Comparison of ENCODE assay signal across 8 cellular contexts in the genomic region with DNA sequence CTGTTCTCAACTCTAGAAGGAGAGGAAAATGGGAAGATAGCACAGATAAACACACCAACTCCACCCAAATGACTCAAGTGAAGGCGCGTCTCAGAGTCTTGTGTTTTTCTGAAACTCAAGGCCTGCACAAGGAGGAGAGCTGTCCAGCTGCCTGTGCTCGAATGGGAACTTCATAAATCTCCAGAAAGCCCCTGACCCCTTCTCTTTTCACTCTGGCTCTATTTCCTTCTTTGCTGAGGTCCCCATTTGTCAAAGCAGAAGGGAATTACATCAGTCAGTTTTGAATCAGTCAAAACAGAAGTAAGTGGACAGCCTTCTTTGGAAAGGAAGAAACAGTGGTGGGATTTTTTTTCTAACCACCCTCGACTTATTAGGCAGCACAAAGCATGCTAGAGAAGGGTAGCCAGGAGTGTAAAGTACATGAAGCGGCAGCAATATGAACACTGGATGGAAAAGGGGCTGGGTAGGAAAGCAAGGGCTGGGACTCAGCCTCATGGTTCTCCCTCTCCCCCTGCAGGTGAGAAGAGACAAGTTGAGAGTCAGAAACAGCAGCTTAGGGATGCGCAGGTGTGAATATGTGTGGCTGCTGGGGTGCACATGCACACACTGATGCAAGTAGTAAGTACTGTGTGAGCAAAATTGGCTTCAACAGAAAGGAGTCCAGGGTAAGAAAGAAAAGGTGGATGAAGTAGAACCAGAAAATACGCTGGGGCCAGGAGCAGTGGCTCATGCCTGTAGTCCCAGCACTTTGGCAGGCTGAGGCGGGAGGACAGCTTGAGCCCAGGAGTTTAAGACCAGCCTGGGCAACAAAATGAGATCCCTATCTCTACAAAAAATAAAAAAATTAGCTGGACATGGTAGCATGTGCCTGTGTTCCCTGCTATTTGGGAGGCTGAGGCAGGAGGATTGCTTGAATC. TPM values are rescaled to one million over a fixed set of nuclear protein-coding genes. Genes with fewer than 3 reads are reported as not detected.
DNase-seq lines count a peak whose midpoint lies in the region; ATAC-seq lines count a peak whose summit lies in the region.

No MANE protein-coding gene starts in this region.

- no peaks in the 10 kb centered on the region for H3K36me3 Mint-ChIP-seq in activated CD4-positive, alpha-beta T cell treated with anti-CD3 and anti-CD28 coated beads for 36 hours (ENCODE audit: low read depth)
- no peaks in the 10 kb centered on the region for H3K36me3 Mint-ChIP-seq in activated CD4-positive, alpha-beta T cell treated with anti-CD3 and anti-CD28 coated beads, Interleukin-2, amount 10 ng/mL, durations not matched to agents 24 days and 14 days (ENCODE audit: low read depth)

- POLR2A ChIA-PET in activated CD4-positive, alpha-beta T cell treated with anti-CD3 and anti-CD28 coated beads for 36 hours (lab: Charles Lee) = no interaction called here

- CTCF ChIA-PET in activated CD4-positive, alpha-beta T cell treated with anti-CD3 and anti-CD28 coated beads for 36 hours (lab: Charles Lee) = interaction anchor here (1.3 kb wide), 1 partner anchor 187 kb away, joined by 11 read pairs; the partner anchor contains the start of gene EPHB3

- H3K27ac Mint-ChIP-seq in activated CD4-positive, alpha-beta T cell treated with anti-CD3 and anti-CD28 coated beads for 36 hours = peak overlapping the region; percentile 39
- H3K27ac Mint-ChIP-seq in activated CD4-positive, alpha-beta T cell treated with anti-CD3 and anti-CD28 coated beads, Interleukin-2, amount 10 ng/mL, durations not matched to agents 24 days and 14 days = no peak overlapping the region

- H3K9me3 Mint-ChIP-seq in activated CD4-positive, alpha-beta T cell treated with anti-CD3 and anti-CD28 coated beads for 36 hours (ENCODE audit: low read depth) = no peaks in the 10 kb centered on the region
- no peaks in the 10 kb centered on the region for H3K9me3 Mint-ChIP-seq in activated CD4-positive, alpha-beta T cell treated with anti-CD3 and anti-CD28 coated beads, Interleukin-2, amount 10 ng/mL, durations not matched to agents 24 days and 14 days

- peak; percentile 93 for ATAC-seq in activated CD4-positive, alpha-beta T cell treated with anti-CD3 and anti-CD28 coated beads for 36 hours
- ATAC-seq in HG03342 (IDR thresholded peaks at IDR 0.05; ENCODE audit: unreplicated experiment) (peak; percentile 61), HG02623 (IDR thresholded peaks at IDR 0.05; ENCODE audit: unreplicated experiment) (no peak), GM21515 (IDR thresholded peaks at IDR 0.05; ENCODE audit: unreplicated experiment) (no peak)

- DNase-seq in activated CD4-positive, alpha-beta T cell treated with anti-CD3 and anti-CD28 coated beads for 36 hours = peak; percentile 47
- no peak for DNase-seq in activated CD4-positive, alpha-beta T cell treated with anti-CD3 and anti-CD28 coated beads, Interleukin-2, amount 10 ng/mL, durations not matched to agents 24 days and 14 days
- DNase-seq in SHP77 treated with DMSO at 0.1 percent for 48 hours (lab: John Stamatoyannopoulos, UW) = peak; percentile 44
- peak; percentile 80 for DNase-seq in islet precursor cell
- no peak for DNase-seq in AG08396 (ENCODE audit: low spot score)

- H3K4me3 Mint-ChIP-seq in activated CD4-positive, alpha-beta T cell treated with anti-CD3 and anti-CD28 coated beads for 36 hours = no peak overlapping the region
- no peak overlapping the region for H3K4me3 Mint-ChIP-seq in activated CD4-positive, alpha-beta T cell treated with anti-CD3 and anti-CD28 coated beads, Interleukin-2, amount 10 ng/mL, durations not matched to agents 24 days and 14 days

- H3K27me3 Mint-ChIP-seq in activated CD4-positive, alpha-beta T cell treated with anti-CD3 and anti-CD28 coated beads for 36 hours = peaks cover 2% of the 10 kb centered on the region
- H3K27me3 Mint-ChIP-seq in activated CD4-positive, alpha-beta T cell treated with anti-CD3 and anti-CD28 coated beads, Interleukin-2, amount 10 ng/mL, durations not matched to agents 24 days and 14 days = peaks cover 6% of the 10 kb centered on the region

- intact Hi-C loops in activated CD4-positive, alpha-beta T cell treated with anti-CD3 and anti-CD28 coated beads for 36 hours (cut with DNase I, micrococcal nuclease) = loop anchor here in 1 of 2 experiments (1.0 kb wide), 1 partner anchor 187 kb away; the partner anchor contains the start of gene EPHB3
- intact Hi-C loops in activated CD4-positive, alpha-beta T cell treated with anti-CD3 and anti-CD28 coated beads, Interleukin-2, amount 10 ng/mL, durations not matched to agents 24 days and 14 days (cut with micrococcal nuclease) = no loop called here

- peaks cover 12% of the 10 kb centered on the region for H3K4me1 Mint-ChIP-seq in activated CD4-positive, alpha-beta T cell treated with anti-CD3 and anti-CD28 coated beads for 36 hours
- peaks cover 5% of the 10 kb centered on the region for H3K4me1 Mint-ChIP-seq in activated CD4-positive, alpha-beta T cell treated with anti-CD3 and anti-CD28 coated beads, Interleukin-2, amount 10 ng/mL, durations not matched to agents 24 days and 14 days

RNA-seq across cellular contexts. Expression of gene MAGEF1, which starts 36.6 kb away (rescaled TPM):
- 10 to 100 TPM; 13.6 to 14.3 TPM for total RNA-seq in activated CD4-positive, alpha-beta T cell treated with anti-CD3 and anti-CD28 coated beads for 36 hours
- total RNA-seq in activated CD4-positive, alpha-beta T cell treated with anti-CD3 and anti-CD28 coated beads, Interleukin-2, amount 10 ng/mL, durations not matched to agents 24 days and 14 days = 14.3 and 15.0 TPM in 2 replicates

Comparison
In these comparisons a context has a peak if more than half of its experiments do, and no peak if none do; other contexts are left out.
1. DNase-seq: peak in activated CD4-positive, alpha-beta T cell treated with anti-CD3 and anti-CD28 coated beads for 36 hours (single experiment), SHP77 treated with DMSO at 0.1 percent for 48 hours (single experiment) and islet precursor cell (single experiment); none in activated CD4-positive, alpha-beta T cell treated with anti-CD3 and anti-CD28 coated beads, Interleukin-2, amount 10 ng/mL, durations not matched to agents 24 days and 14 days (single experiment) and AG08396 (single experiment).
2. ATAC-seq: peak in activated CD4-positive, alpha-beta T cell treated with anti-CD3 and anti-CD28 coated beads for 36 hours (single experiment) and HG03342 (single experiment); none in HG02623 (single experiment) and GM21515 (single experiment).